In the genomic region with DNA sequence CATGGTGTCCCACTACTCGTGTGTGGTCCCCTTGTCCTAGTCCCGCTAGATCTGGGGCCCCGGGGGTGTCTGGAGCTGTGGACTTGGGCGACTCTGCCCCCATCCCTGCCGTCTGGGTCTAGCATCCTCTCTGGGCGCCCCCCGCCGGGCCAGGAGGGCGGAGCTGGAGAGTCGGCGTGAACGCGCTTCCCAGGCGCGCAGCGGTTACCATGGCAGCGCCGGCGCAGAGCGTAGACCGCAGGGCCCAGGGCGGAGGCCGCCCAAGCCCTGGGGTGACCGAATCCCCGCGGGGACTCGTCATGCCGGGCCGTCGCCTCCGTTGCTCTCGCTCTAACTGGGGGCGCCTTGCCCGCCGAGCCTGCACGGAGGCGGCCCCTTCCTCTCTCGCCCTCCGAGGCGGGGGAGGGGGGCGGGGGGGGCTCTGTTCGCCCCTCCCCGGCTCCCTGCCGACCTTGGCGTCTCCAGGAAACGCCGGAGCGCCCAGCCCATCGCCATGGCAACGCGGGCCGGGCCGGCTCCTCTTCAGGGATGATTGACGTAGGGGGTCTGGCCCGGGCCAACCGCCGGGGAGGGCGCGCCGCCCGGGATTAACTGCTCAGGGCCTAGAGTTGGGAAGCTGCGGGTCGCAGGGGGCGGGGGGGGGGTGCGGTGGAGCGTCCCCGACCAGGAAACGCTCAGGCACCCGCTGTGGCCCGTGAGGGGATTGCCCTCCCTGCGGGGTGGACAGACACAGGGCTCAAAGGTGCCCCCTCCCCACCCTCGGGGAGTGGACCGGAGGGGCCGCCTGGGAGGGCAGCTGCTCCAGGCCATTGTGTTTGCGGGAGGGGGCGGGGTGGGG, we compare ENCODE assay signal across 9 cellular contexts. TPM values are rescaled to one million over a fixed set of nuclear protein-coding genes. Genes with fewer than 3 reads are reported as not detected.
DNase-seq lines count a peak whose midpoint lies in the region; ATAC-seq and TF ChIP-seq lines count a peak whose summit lies in the region.
"Had no signal": no experiment of that assay in that cellular context is flagged by ENCODE, and none has a peak within 500 bp of the region (broad histone marks: within the 10 kb centered on the region; RNA-seq: fewer than 3 reads in every experiment).

No MANE protein-coding gene starts in this region.

- no peak overlapping the region for H3K4me3 Mint-ChIP-seq in activated CD4-positive, alpha-beta T cell treated with anti-CD3 and anti-CD28 coated beads for 36 hours

- no peak overlapping the region for H3K27ac Mint-ChIP-seq in activated CD4-positive, alpha-beta T cell treated with anti-CD3 and anti-CD28 coated beads for 36 hours

- H3K9me3 ChIP-seq in colonic mucosa (no peaks in the 10 kb centered on the region), left lung (no peaks in the 10 kb centered on the region)

- peaks cover 34% of the 10 kb centered on the region for H3K4me1 Mint-ChIP-seq in activated CD4-positive, alpha-beta T cell treated with anti-CD3 and anti-CD28 coated beads for 36 hours

- H3K27ac ChIP-seq in colonic mucosa (peak overlapping the region; percentile 45), left lung (peak overlapping the region; percentile 48 to 70)

- H3K4me1 ChIP-seq in colonic mucosa, result peaks cover 6% of the 10 kb centered on the region
- H3K4me1 ChIP-seq in left lung, result peaks cover 15 to 46% of the 10 kb centered on the region in 2 donors

- H3K36me3 Mint-ChIP-seq in activated CD4-positive, alpha-beta T cell treated with anti-CD3 and anti-CD28 coated beads for 36 hours (ENCODE audit: low read depth), result peaks cover 4% of the 10 kb centered on the region

- TF ChIP-seq CTCF in colonic mucosa (IDR thresholded peaks at IDR 0.05) (no peak), left lung (IDR thresholded peaks at IDR 0.05) (no peak)

- H3K36me3 ChIP-seq in H7 (replicated peaks; ENCODE audit: control insufficient read depth, insufficient read depth, low read length) (no peaks in the 10 kb centered on the region), colonic mucosa (no peaks in the 10 kb centered on the region), left lung (peaks cover 0 to 9% of the 10 kb centered on the region in 2 donors)

- H3K27me3 ChIP-seq in H7 (ENCODE audit: control insufficient read depth, insufficient read depth, low read length) (no peaks in the 10 kb centered on the region), colonic mucosa (no peaks in the 10 kb centered on the region), left lung (peaks cover 0 to 29% of the 10 kb centered on the region in 2 donors)

- H3K27me3 Mint-ChIP-seq in activated CD4-positive, alpha-beta T cell treated with anti-CD3 and anti-CD28 coated beads for 36 hours, result no peaks in the 10 kb centered on the region

- CTCF ChIA-PET in activated CD4-positive, alpha-beta T cell treated with anti-CD3 and anti-CD28 coated beads for 36 hours (lab: Charles Lee), result interaction anchor here (0.5 to 0.7 kb wide), 3 partner anchors 10 to 17 kb away, joined by 3 to 4 read pairs (median 3); partner anchors contain the start of gene SSBP4

- no peaks in the 10 kb centered on the region for H3K9me3 Mint-ChIP-seq in activated CD4-positive, alpha-beta T cell treated with anti-CD3 and anti-CD28 coated beads for 36 hours (ENCODE audit: low read depth)

- ATAC-seq in activated CD4-positive, alpha-beta T cell treated with anti-CD3 and anti-CD28 coated beads for 36 hours, result peak; percentile 85
- peak; percentile 64 for ATAC-seq in left lung

- POLR2A ChIA-PET in activated CD4-positive, alpha-beta T cell treated with anti-CD3 and anti-CD28 coated beads for 36 hours (lab: Charles Lee), result interaction anchor here (1.1 to 1.9 kb wide), 2 partner anchors 11 to 147 kb away, joined by 3 to 8 read pairs; partner anchors contain the start of genes JUND and SSBP4

- DNase-seq in DMS79 treated with DMSO at 0.1 percent for 48 hours (lab: John Stamatoyannopoulos, UW), result peak; percentile 88
- peak; percentile 99 for DNase-seq in H7
- peak; percentile 74 for DNase-seq in NCI-H1694 (lab: John Stamatoyannopoulos, UW)
- DNase-seq in activated CD4-positive, alpha-beta T cell treated with anti-CD3 and anti-CD28 coated beads for 36 hours, result peak; percentile 88
- peak; percentile 77 for DNase-seq in colonic mucosa
- DNase-seq in left lung, result peak; percentile 74 to 93
- peak; percentile 77 for DNase-seq in stimulated activated CD8-positive, alpha-beta memory T cell treated with anti-CD3 and anti-CD28 coated beads, Interleukin-12 subunit alpha, Interleukin-12 subunit beta, amount 100 ng/mL, for 1 hour (ENCODE audit: low read depth)
- DNase-seq in NOMO-1 (lab: John Stamatoyannopoulos, UW; ENCODE audit: unreplicated experiment in 2 of 2), result no peak

- peak overlapping the region in 1 of 2 donors; percentile 50 for H3K9ac ChIP-seq in colonic mucosa (ENCODE audit: low read depth in 2 of 2, low read length in 2 of 2)

- peak overlapping the region; percentile 51 for H3K4me3 ChIP-seq in H7 (ENCODE audit: insufficient read depth, low read depth, low read length)
- peak overlapping the region; percentile 35 for H3K4me3 ChIP-seq in colonic mucosa
- H3K4me3 ChIP-seq in left lung, result peak overlapping the region; percentile 22 to 37

- intact Hi-C loops in activated CD4-positive, alpha-beta T cell treated with anti-CD3 and anti-CD28 coated beads for 36 hours (cut with DNase I, micrococcal nuclease), result no loop called here
- intact Hi-C loops in colonic mucosa (cut with DNase I) (no loop called here), left lung (cut with DNase I) (no loop called here)

RNA-seq across cellular contexts. Expression of gene ISYNA1, which starts 8.9 kb away (rescaled TPM):
- total RNA-seq in H7 (2014; rRNA removed; shearing (Covaris generic)), result 183 and 212 TPM in 2 replicates
- total RNA-seq in activated CD4-positive, alpha-beta T cell treated with anti-CD3 and anti-CD28 coated beads for 36 hours, result 10 to 100 TPM; 18.8 to 23.3 TPM
- 10 to 100 TPM; 17.7 to 25.7 TPM for total RNA-seq in colonic mucosa
- total RNA-seq in left lung, result 10 to 100 TPM; 22.8 to 43.9 TPM

RNA-seq across cellular contexts. Expression of gene SSBP4, which starts 9.9 kb away (rescaled TPM):
- total RNA-seq in H7 (2014; rRNA removed; shearing (Covaris generic)), result 91.1 and 134 TPM in 2 replicates
- 10 to 100 TPM; 71.7 to 79.3 TPM for total RNA-seq in activated CD4-positive, alpha-beta T cell treated with anti-CD3 and anti-CD28 coated beads for 36 hours
- total RNA-seq in colonic mucosa (10 to 100 TPM; 40.1 to 77.3 TPM), left lung (10 to 100 TPM; 49.8 to 79.9 TPM)

RNA-seq across cellular contexts. Expression of gene LRRC25, which starts 31.6 kb away (rescaled TPM):
- 0.76 TPM in 1 of 2 replicates, not detected in the other for total RNA-seq in H7 (2014; rRNA removed; shearing (Covaris generic))
- total RNA-seq in activated CD4-positive, alpha-beta T cell treated with anti-CD3 and anti-CD28 coated beads for 36 hours, result not detected
- total RNA-seq in colonic mucosa, result 1 to 10 TPM; 1.4 to 3.9 TPM
- total RNA-seq in left lung, result 10 to 100 TPM; 14.4 to 53.7 TPM
- total RNA-seq: T-helper 1 cell treated with Interleukin-12 subunit alpha and Interleukin-12 subunit beta and Interleukin-4 antibody, amounts not matched to agents 30 ng/mL and 1 ng/mL, for 36 hours had no signal

RNA-seq across cellular contexts. Expression of gene GDF15, which starts 43.1 kb away (rescaled TPM):
- 0.30 and 1.4 TPM in 2 replicates for total RNA-seq in H7 (2014; rRNA removed; shearing (Covaris generic))
- total RNA-seq in activated CD4-positive, alpha-beta T cell treated with anti-CD3 and anti-CD28 coated beads for 36 hours, result not detected
- total RNA-seq in colonic mucosa (100 to 1,000 TPM; 120 to 159 TPM), left lung (100 to 1,000 TPM in 1 of 2 donors, 10 to 100 TPM in 1; 99.0 to 180 TPM)

Comparison
In these comparisons a context has a peak if more than half of its experiments do, and no peak if none do; other contexts are left out.
1. DNase-seq: peak in DMS79 treated with DMSO at 0.1 percent for 48 hours (single experiment), H7 (single experiment), NCI-H1694 (single experiment), activated CD4-positive, alpha-beta T cell treated with anti-CD3 and anti-CD28 coated beads for 36 hours (single experiment), colonic mucosa (single experiment), left lung (2 of 2) and stimulated activated CD8-positive, alpha-beta memory T cell treated with anti-CD3 and anti-CD28 coated beads, Interleukin-12 subunit alpha, Interleukin-12 subunit beta, amount 100 ng/mL, for 1 hour (single experiment); none in NOMO-1 (0 of 2).
2. Peak in every context shown above with its lines, with median percentiles within 50 percentile points of each other: H3K4me3 ChIP-seq.